Comparison of ENCODE assay signal across 1 cellular context in genomic region chr4:1720163-1720983, GRCh38.
TF ChIP-seq lines count a peak whose summit lies in the region.

No MANE protein-coding gene starts in this region.

TF ChIP-seq in WTC11, 78 proteins besides CTCF, POLR2A, EP300 and RAD21 (continued from another document and continues in another):
- TF ChIP-seq STAT6 (CRISPR knock-in tag; conservative IDR thresholded peaks at IDR 0.05; ENCODE audit: low read depth) = 0 out of 2 replicates have a peak, but pooled peaks have one; percentile 45
- TF ChIP-seq, protein P1, sequence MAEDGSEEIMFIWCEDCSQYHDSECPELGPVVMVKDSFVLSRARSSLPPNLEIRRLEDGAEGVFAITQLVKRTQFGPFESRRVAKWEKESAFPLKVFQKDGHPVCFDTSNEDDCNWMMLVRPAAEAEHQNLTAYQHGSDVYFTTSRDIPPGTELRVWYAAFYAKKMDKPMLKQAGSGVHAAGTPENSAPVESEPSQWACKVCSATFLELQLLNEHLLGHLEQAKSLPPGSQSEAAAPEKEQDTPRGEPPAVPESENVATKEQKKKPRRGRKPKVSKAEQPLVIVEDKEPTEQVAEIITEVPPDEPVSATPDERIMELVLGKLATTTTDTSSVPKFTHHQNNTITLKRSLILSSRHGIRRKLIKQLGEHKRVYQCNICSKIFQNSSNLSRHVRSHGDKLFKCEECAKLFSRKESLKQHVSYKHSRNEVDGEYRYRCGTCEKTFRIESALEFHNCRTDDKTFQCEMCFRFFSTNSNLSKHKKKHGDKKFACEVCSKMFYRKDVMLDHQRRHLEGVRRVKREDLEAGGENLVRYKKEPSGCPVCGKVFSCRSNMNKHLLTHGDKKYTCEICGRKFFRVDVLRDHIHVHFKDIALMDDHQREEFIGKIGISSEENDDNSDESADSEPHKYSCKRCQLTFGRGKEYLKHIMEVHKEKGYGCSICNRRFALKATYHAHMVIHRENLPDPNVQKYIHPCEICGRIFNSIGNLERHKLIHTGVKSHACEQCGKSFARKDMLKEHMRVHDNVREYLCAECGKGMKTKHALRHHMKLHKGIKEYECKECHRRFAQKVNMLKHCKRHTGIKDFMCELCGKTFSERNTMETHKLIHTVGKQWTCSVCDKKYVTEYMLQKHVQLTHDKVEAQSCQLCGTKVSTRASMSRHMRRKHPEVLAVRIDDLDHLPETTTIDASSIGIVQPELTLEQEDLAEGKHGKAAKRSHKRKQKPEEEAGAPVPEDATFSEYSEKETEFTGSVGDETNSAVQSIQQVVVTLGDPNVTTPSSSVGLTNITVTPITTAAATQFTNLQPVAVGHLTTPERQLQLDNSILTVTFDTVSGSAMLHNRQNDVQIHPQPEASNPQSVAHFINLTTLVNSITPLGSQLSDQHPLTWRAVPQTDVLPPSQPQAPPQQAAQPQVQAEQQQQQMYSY (CRISPR knock-in tag; IDR thresholded peaks at IDR 0.05) = no peak
- TF ChIP-seq ZNF138 (CRISPR knock-in tag; conservative IDR thresholded peaks at IDR 0.05) = peak; percentile 72; the same call in 1 of the 2 replicates
- peak; percentile 54; the same call in 1 of the 2 replicates for TF ChIP-seq GABPB1 (CRISPR knock-in tag; IDR thresholded peaks at IDR 0.05)
- no peak for TF ChIP-seq ZNF532 (CRISPR knock-in tag; IDR thresholded peaks at IDR 0.05; ENCODE audit: borderline replicate concordance)
- TF ChIP-seq ERG (CRISPR knock-in tag; IDR thresholded peaks at IDR 0.05) = no peak
- no peak for TF ChIP-seq CDX4 (CRISPR knock-in tag; IDR thresholded peaks at IDR 0.05; ENCODE audit: borderline replicate concordance)
- TF ChIP-seq, protein P2, sequence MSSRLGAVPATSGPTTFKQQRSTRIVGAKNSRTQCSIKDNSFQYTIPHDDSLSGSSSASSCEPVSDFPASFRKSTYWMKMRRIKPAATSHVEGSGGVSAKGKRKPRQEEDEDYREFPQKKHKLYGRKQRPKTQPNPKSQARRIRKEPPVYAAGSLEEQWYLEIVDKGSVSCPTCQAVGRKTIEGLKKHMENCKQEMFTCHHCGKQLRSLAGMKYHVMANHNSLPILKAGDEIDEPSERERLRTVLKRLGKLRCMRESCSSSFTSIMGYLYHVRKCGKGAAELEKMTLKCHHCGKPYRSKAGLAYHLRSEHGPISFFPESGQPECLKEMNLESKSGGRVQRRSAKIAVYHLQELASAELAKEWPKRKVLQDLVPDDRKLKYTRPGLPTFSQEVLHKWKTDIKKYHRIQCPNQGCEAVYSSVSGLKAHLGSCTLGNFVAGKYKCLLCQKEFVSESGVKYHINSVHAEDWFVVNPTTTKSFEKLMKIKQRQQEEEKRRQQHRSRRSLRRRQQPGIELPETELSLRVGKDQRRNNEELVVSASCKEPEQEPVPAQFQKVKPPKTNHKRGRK (CRISPR knock-in tag; IDR thresholded peaks at IDR 0.05; ENCODE audit: borderline replicate concordance) = no peak
- TF ChIP-seq FOXP4 (CRISPR knock-in tag; IDR thresholded peaks at IDR 0.05) = peak; percentile 44; the same call in 1 of the 2 replicates
- TF ChIP-seq SMAD3 (CRISPR knock-in tag; IDR thresholded peaks at IDR 0.05; ENCODE audit: borderline replicate concordance) = no peak
- no peak for TF ChIP-seq SP1 (CRISPR knock-in tag; conservative IDR thresholded peaks at IDR 0.05)
- no peak for TF ChIP-seq GTF2I (CRISPR knock-in tag; conservative IDR thresholded peaks at IDR 0.05)
- TF ChIP-seq OVOL2 (CRISPR knock-in tag; IDR thresholded peaks at IDR 0.05; ENCODE audit: borderline replicate concordance) = no peak
- TF ChIP-seq ATF2 (CRISPR knock-in tag; IDR thresholded peaks at IDR 0.05; ENCODE audit: borderline replicate concordance, low read depth) = no peak
- TF ChIP-seq E2F4 (CRISPR knock-in tag; IDR thresholded peaks at IDR 0.05; ENCODE audit: borderline replicate concordance, low read depth) = 0 out of 2 replicates have a peak, but pooled peaks have one; percentile 65
- no peak for TF ChIP-seq ELF4 (CRISPR knock-in tag; IDR thresholded peaks at IDR 0.05; ENCODE audit: low read depth)
- peak; percentile 64; the same call in 1 of the 2 replicates for TF ChIP-seq MAX (CRISPR knock-in tag; IDR thresholded peaks at IDR 0.05)
- TF ChIP-seq, protein P3, sequence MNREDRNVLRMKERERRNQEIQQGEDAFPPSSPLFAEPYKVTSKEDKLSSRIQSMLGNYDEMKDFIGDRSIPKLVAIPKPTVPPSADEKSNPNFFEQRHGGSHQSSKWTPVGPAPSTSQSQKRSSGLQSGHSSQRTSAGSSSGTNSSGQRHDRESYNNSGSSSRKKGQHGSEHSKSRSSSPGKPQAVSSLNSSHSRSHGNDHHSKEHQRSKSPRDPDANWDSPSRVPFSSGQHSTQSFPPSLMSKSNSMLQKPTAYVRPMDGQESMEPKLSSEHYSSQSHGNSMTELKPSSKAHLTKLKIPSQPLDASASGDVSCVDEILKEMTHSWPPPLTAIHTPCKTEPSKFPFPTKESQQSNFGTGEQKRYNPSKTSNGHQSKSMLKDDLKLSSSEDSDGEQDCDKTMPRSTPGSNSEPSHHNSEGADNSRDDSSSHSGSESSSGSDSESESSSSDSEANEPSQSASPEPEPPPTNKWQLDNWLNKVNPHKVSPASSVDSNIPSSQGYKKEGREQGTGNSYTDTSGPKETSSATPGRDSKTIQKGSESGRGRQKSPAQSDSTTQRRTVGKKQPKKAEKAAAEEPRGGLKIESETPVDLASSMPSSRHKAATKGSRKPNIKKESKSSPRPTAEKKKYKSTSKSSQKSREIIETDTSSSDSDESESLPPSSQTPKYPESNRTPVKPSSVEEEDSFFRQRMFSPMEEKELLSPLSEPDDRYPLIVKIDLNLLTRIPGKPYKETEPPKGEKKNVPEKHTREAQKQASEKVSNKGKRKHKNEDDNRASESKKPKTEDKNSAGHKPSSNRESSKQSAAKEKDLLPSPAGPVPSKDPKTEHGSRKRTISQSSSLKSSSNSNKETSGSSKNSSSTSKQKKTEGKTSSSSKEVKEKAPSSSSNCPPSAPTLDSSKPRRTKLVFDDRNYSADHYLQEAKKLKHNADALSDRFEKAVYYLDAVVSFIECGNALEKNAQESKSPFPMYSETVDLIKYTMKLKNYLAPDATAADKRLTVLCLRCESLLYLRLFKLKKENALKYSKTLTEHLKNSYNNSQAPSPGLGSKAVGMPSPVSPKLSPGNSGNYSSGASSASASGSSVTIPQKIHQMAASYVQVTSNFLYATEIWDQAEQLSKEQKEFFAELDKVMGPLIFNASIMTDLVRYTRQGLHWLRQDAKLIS (CRISPR knock-in tag; IDR thresholded peaks at IDR 0.05; ENCODE audit: borderline replicate concordance) = no peak
- 0 out of 2 replicates have a peak, but pooled peaks have one; percentile 56 for TF ChIP-seq MLX (CRISPR knock-in tag; IDR thresholded peaks at IDR 0.05)
- 0 out of 2 replicates have a peak, but pooled peaks have one; percentile 75 for TF ChIP-seq TEAD1 (CRISPR knock-in tag; IDR thresholded peaks at IDR 0.05)
- TF ChIP-seq SOX15 (CRISPR knock-in tag; IDR thresholded peaks at IDR 0.05) = no peak
